In the genomic region with DNA sequence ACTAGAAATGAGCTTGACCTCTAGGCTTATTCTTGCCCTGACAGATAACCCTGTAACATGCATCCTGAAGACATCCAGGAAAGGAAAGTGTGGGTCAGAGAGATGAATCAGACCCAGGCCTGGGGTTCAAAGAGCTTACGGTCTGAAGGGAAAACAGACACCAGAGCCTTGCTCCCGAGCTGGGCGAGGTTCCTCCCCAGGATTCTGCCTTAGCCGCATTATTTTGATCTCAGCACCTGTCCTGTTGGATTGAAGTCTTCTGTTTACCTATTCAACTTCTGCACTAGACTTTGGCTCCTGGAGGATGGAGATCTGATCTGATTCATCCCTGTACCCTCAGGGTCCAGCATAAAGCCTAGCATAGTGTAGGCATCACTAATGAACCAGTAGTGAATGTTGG, we compare ENCODE assay signal across 16 cellular contexts. TPM values are rescaled to one million over a fixed set of nuclear protein-coding genes. Genes with fewer than 3 reads are reported as not detected.
A peak's percentile ranks its signal among the peaks of the same experiment; 100 is the strongest.
DNase-seq lines count a peak whose midpoint lies in the region; TF ChIP-seq lines count a peak whose summit lies in the region.
"Had no signal": no experiment of that assay in that cellular context is flagged by ENCODE, and none has a peak within 500 bp of the region (broad histone marks: within the 10 kb centered on the region; RNA-seq: fewer than 3 reads in every experiment).

No MANE protein-coding gene starts in this region.

- H2AFZ ChIP-seq in SK-N-SH (ENCODE audit: low read depth) = no peak overlapping the region
- H2AFZ ChIP-seq: GM23248 had no signal

- CTCF ChIA-PET in SK-N-SH (lab: Yijun Ruan, JAX) = interaction anchor here (0.9 kb wide), 1 partner anchor 53 kb away, joined by 3 read pairs; no protein-coding TSS in a partner anchor

- H3K4me3 ChIP-seq in esophagus muscularis mucosa (peak overlapping the region; percentile 23 to 58 (median 44)), tibial nerve (peak overlapping the region; percentile 33 to 56 (median 46)), SK-N-SH (ENCODE audit: low read depth in 2 of 2, low read length in 1 of 2) (no peak overlapping the region), WERI-Rb-1 (ENCODE audit: low read depth, low read length) (no peak overlapping the region), ascending aorta (peak overlapping the region in 1 of 2 donors; percentile 16)
- H3K4me3 ChIP-seq: BLaER1, GM23248 had no signal

- POLR2A ChIA-PET in SK-N-SH (lab: Yijun Ruan, JAX) = no interaction called here

- H3K9me3 Mint-ChIP-seq in neural crest cell = no peaks in the 10 kb centered on the region
- H3K9me3 Mint-ChIP-seq: CD8-positive, alpha-beta T cell had no signal

- H3K4me3 Mint-ChIP-seq in neural crest cell = no peak overlapping the region
- H3K4me3 Mint-ChIP-seq: CD8-positive, alpha-beta T cell had no signal

- H3K9ac ChIP-seq in SK-N-SH = no peak overlapping the region
- H3K9ac ChIP-seq: BLaER1, GM23248 had no signal

- peaks cover 35% of the 10 kb centered on the region for H3K27me3 Mint-ChIP-seq in neural crest cell (ENCODE audit: low read depth)

- TF ChIP-seq CTCF in esophagus muscularis mucosa (IDR thresholded peaks at IDR 0.05) (no peak), neural crest cell (conservative IDR thresholded peaks at IDR 0.05) (no peak), tibial nerve (IDR thresholded peaks at IDR 0.05) (no peak), SK-N-SH (IDR thresholded peaks at IDR 0.05) (no peak), WERI-Rb-1 (IDR thresholded peaks at IDR 0.05; ENCODE audit: low read depth, low read length) (no peak), ascending aorta (IDR thresholded peaks at IDR 0.05) (no peak)

- H3K27ac ChIP-seq in esophagus muscularis mucosa (replicated peaks in 1 of 4) = peak overlapping the region in 2 of 4 donors; percentile 37 to 71
- H3K27ac ChIP-seq in tibial nerve = peak overlapping the region; percentile 69 to 94 (median 82)
- H3K27ac ChIP-seq in SK-N-SH (ENCODE audit: low read depth in 2 of 2, low read length in 1 of 2) = no peak overlapping the region
- no peak overlapping the region for H3K27ac ChIP-seq in WERI-Rb-1
- no peak overlapping the region for H3K27ac ChIP-seq in ascending aorta
- H3K27ac ChIP-seq: BLaER1, GM23248 had no signal

- H3K36me3 Mint-ChIP-seq in neural crest cell (ENCODE audit: low read depth) = no peaks in the 10 kb centered on the region
- H3K36me3 Mint-ChIP-seq: CD8-positive, alpha-beta T cell had no signal

- peak overlapping the region; percentile 47 for H3K27ac Mint-ChIP-seq in neural crest cell (ENCODE audit: unreplicated experiment)
- H3K27ac Mint-ChIP-seq: CD8-positive, alpha-beta T cell had no signal

- H3K27me3 ChIP-seq in esophagus muscularis mucosa = no peaks in the 10 kb centered on the region
- H3K27me3 ChIP-seq in tibial nerve = no peaks in the 10 kb centered on the region
- H3K27me3 ChIP-seq in SK-N-SH (ENCODE audit: insufficient read depth) = no peaks in the 10 kb centered on the region
- peaks cover 5% of the 10 kb centered on the region for H3K27me3 ChIP-seq in WERI-Rb-1 (ENCODE audit: insufficient read depth, low read depth, severe bottlenecking)
- H3K27me3 ChIP-seq in ascending aorta = no peaks in the 10 kb centered on the region
- H3K27me3 ChIP-seq: BLaER1 had no signal

- no peak for TF ChIP-seq RAD21 in SK-N-SH (IDR thresholded peaks at IDR 0.05; ENCODE audit: low read length)

- H3K36me3 ChIP-seq in esophagus muscularis mucosa = no peaks in the 10 kb centered on the region
- H3K36me3 ChIP-seq in tibial nerve = no peaks in the 10 kb centered on the region
- H3K36me3 ChIP-seq in SK-N-SH (replicated peaks in 1 of 2; ENCODE audit: control insufficient read depth in 1 of 2, insufficient read depth in 2 of 2, low read length in 1 of 2) = no peaks in the 10 kb centered on the region
- H3K36me3 ChIP-seq in WERI-Rb-1 = no peaks in the 10 kb centered on the region
- H3K36me3 ChIP-seq in ascending aorta = no peaks in the 10 kb centered on the region
- H3K36me3 ChIP-seq: BLaER1 had no signal

- peaks cover 13 to 31% (median 18%) of the 10 kb centered on the region in 4 donors for H3K4me1 ChIP-seq in esophagus muscularis mucosa
- peaks cover 0 to 22% (median 0%) of the 10 kb centered on the region in 4 donors for H3K4me1 ChIP-seq in tibial nerve
- no peaks in the 10 kb centered on the region for H3K4me1 ChIP-seq in SK-N-SH (ENCODE audit: control insufficient read depth in 1 of 2, insufficient read depth in 2 of 2, low read depth in 1 of 2, low read length in 1 of 2)
- H3K4me1 ChIP-seq in ascending aorta = no peaks in the 10 kb centered on the region
- H3K4me1 ChIP-seq: BLaER1 had no signal

- intact Hi-C loops in esophagus muscularis mucosa (cut with DNase I) (no loop called here), ascending aorta (cut with DNase I) (no loop called here)

- H3F3A ChIP-seq in SK-N-SH (replicated peaks; ENCODE audit: insufficient read depth) = no peaks in the 10 kb centered on the region

- no peaks in the 10 kb centered on the region for H3K9me2 ChIP-seq in SK-N-SH

- H4K20me1 ChIP-seq in SK-N-SH (ENCODE audit: insufficient read depth) = no peaks in the 10 kb centered on the region
- H4K20me1 ChIP-seq: BLaER1 had no signal

- DNase-seq in GM03348 (ENCODE audit: low spot score) (peak; percentile 0), esophagus muscularis mucosa (ENCODE audit: extremely low spot score) (peak; percentile 77), neural crest cell (ENCODE audit: low read depth, low spot score) (no peak), tibial nerve (ENCODE audit: low spot score in 2 of 2) (no peak), SK-N-SH (no peak), WERI-Rb-1 (no peak), ascending aorta (ENCODE audit: low spot score in 2 of 2) (no peak)
- DNase-seq: CD8-positive, alpha-beta T cell; GM23248; HCEC 1CT; NCI-H1105 treated with DMSO at 0.1 percent for 48 hours; NCI-H1694 treated with DMSO at 0.1 percent for 48 hours; NCI-H446; RPMI8226 had no signal

- H3K9me3 ChIP-seq in esophagus muscularis mucosa = no peaks in the 10 kb centered on the region
- no peaks in the 10 kb centered on the region for H3K9me3 ChIP-seq in tibial nerve
- no peaks in the 10 kb centered on the region for H3K9me3 ChIP-seq in SK-N-SH
- no peaks in the 10 kb centered on the region for H3K9me3 ChIP-seq in WERI-Rb-1 (ENCODE audit: severe bottlenecking)
- no peaks in the 10 kb centered on the region for H3K9me3 ChIP-seq in ascending aorta
- H3K9me3 ChIP-seq: BLaER1 had no signal

- H3K4me2 ChIP-seq in SK-N-SH = no peak overlapping the region
- H3K4me2 ChIP-seq: BLaER1 had no signal

- H3K4me1 Mint-ChIP-seq in neural crest cell = no peaks in the 10 kb centered on the region

- 69% methylated on average over 3 of the region's 4 CpGs for whole genome bisulfite sequencing in esophagus muscularis mucosa
- 50 to 56% methylated on average over 4 of the region's 4 CpGs for WGBS in tibial nerve, 2 donors
- WGBS in SK-N-SH (ENCODE audit: low lambda C conversion rate) = 28% methylated on average over 3 of the region's 4 CpGs

- TF ChIP-seq EP300 in esophagus muscularis mucosa (IDR thresholded peaks at IDR 0.05) (no peak), tibial nerve (IDR thresholded peaks at IDR 0.05) (no peak), SK-N-SH (IDR thresholded peaks at IDR 0.05; ENCODE audit: borderline replicate concordance in 1 of 2, low read depth in 1 of 2, low read length in 1 of 2) (no peak)

- TF ChIP-seq POLR2A in esophagus muscularis mucosa (IDR thresholded peaks at IDR 0.05; ENCODE audit: low read depth) = no peak
- TF ChIP-seq POLR2A in tibial nerve (IDR thresholded peaks at IDR 0.05) = no peak

- no peaks in the 10 kb centered on the region for H3K79me2 ChIP-seq in SK-N-SH (ENCODE audit: insufficient read depth)

TF ChIP-seq in SK-N-SH, 30 proteins besides CTCF, POLR2A, EP300 and RAD21:
- no peak for TF ChIP-seq TCF12 (IDR thresholded peaks at IDR 0.05)

RNA-seq across cellular contexts. Expression of a gene that starts 1.9 kb away (rescaled TPM):
- total RNA-seq in esophagus muscularis mucosa = 100 to 1,000 TPM in 2 of 4 donors, 10 to 100 TPM in 2; 41.1 to 150 (median 113) TPM
- total RNA-seq in neural crest cell = not detected in 2 replicates
- total RNA-seq in tibial nerve = 1,000 to 10,000 TPM in 2 of 4 donors, 100 to 1,000 TPM in 2; 578 to 1,081 (median 834) TPM
- polyA plus RNA-seq in SK-N-SH (2012; rRNA removed) = not detected in 2 replicates
- polyA plus RNA-seq in SK-N-SH (2012; cell fraction: cytosol; rRNA removed) = not detected in 2 replicates
- polyA plus RNA-seq in SK-N-SH (2012; cell fraction: nucleus; rRNA removed) = not detected in 2 replicates
- 243 TPM for total RNA-seq in ascending aorta
- total RNA-seq: CD8-positive, alpha-beta T cell; GM23248; LHCN-M2 had no signal
- polyA plus RNA-seq: GM23248 had no signal

Comparison
In these comparisons a context has a peak if more than half of its experiments do, and no peak if none do; other contexts are left out.
1. DNase-seq: peak in GM03348 (single experiment) and esophagus muscularis mucosa (single experiment); none in neural crest cell (single experiment), tibial nerve (0 of 2), SK-N-SH (single experiment), WERI-Rb-1 (single experiment) and ascending aorta (0 of 2).
2. H3K27ac ChIP-seq: peak in tibial nerve (4 of 4); none in SK-N-SH (0 of 2), WERI-Rb-1 (single experiment) and ascending aorta (0 of 2).
3. H3K4me3 ChIP-seq: peak in esophagus muscularis mucosa (4 of 4) and tibial nerve (4 of 4); none in SK-N-SH (0 of 2) and WERI-Rb-1 (single experiment).
4. RNA of a gene that starts 1.9 kb away (total RNA-seq): 578 to 1,081 TPM in tibial nerve, 243 TPM in ascending aorta (single experiment) and 41.1 to 150 TPM in esophagus muscularis mucosa; not detected in neural crest cell; every median in the first group is over 10 times any median in the second.